ENCODE assay signal across 19 cellular contexts in the genomic region with DNA sequence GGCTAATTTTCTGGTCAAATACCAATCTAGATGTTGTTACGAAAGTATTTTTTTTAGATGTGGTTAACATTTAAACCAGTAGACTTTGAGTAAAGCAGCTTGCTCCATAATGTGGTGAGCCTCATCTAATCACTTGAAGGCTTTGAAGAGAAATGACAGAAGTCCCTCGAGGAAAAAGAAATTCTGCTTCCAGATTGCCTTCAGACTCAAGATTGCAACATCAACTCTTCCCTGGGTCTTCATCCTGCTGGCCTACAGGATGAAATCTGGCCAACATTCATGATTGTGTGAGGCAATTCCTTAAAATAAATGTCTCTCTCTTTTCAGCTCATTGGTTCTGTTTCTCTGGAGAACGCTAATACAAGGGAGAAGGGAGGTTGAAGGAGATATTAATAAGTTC. TPM values are rescaled to one million over a fixed set of nuclear protein-coding genes. Genes with fewer than 3 reads are reported as not detected.
DNase-seq lines count a peak whose midpoint lies in the region; ATAC-seq and TF ChIP-seq lines count a peak whose summit lies in the region.
"Had no signal": no experiment of that assay in that cellular context is flagged by ENCODE, and none has a peak within 500 bp of the region (broad histone marks: within the 10 kb centered on the region; RNA-seq: fewer than 3 reads in every experiment).

No MANE protein-coding gene starts in this region.

- no peaks in the 10 kb centered on the region for H3K9me3 ChIP-seq in tibial artery
- H3K9me3 ChIP-seq: suprapubic skin had no signal

- ATAC-seq in omental fat pad (ENCODE audit: low FRiP score) (peak; percentile 42), HG02759 (IDR thresholded peaks at IDR 0.05; ENCODE audit: unreplicated experiment) (no peak), HG02610 (IDR thresholded peaks at IDR 0.05; ENCODE audit: unreplicated experiment) (no peak), GM18907 (IDR thresholded peaks at IDR 0.05; ENCODE audit: unreplicated experiment) (no peak)
- ATAC-seq: activated T-helper 17 cell treated with anti-CD3 and anti-CD28 coated beads, Interleukin-2, amount 50 U/mL, for 72 hours; natural killer cell treated with Interleukin-12 subunit alpha and Interleukin-12 subunit beta and Interleukin-15 and Interleukin-18, amount 100 ng/mL, for 72 hours had no signal

- H3K27me3 ChIP-seq in tibial artery = no peaks in the 10 kb centered on the region
- H3K27me3 ChIP-seq: suprapubic skin had no signal

- H3K4me1 ChIP-seq in tibial artery = peaks cover 0 to 41% (median 7%) of the 10 kb centered on the region in 4 donors

- H3K4me3 ChIP-seq in fibroblast of pulmonary artery (replicated peaks; ENCODE audit: low read depth, low read length) (no peak overlapping the region), tibial artery (no peak overlapping the region)
- H3K4me3 ChIP-seq: suprapubic skin had no signal

- H3K36me3 ChIP-seq in tibial artery = no peaks in the 10 kb centered on the region
- H3K36me3 ChIP-seq: suprapubic skin had no signal

- intact Hi-C loops in tibial artery (cut with DNase I; ENCODE audit: low total_unique reads) = no loop called here

- no peak overlapping the region for H3K27ac ChIP-seq in tibial artery
- H3K27ac ChIP-seq: suprapubic skin had no signal

- DNase-seq in AG20443 (ENCODE audit: low spot score) (peak; percentile 45), MV-4-11 (lab: John Stamatoyannopoulos, UW) (peak; percentile 82), fibroblast of pulmonary artery (ENCODE audit: low read depth) (peak; percentile 83), omental fat pad (ENCODE audit: low spot score) (no peak), tibial artery (no peak)
- DNase-seq: CD8-positive, alpha-beta memory T cell; central memory CD4-positive, alpha-beta T cell; DMS79 treated with DMSO at 0.1 percent for 48 hours; hypothalamus; NCI-H1092 treated with DMSO at 0.1 percent for 48 hours; NCI-H524; stimulated activated CD4-positive, alpha-beta T cell treated with anti-CD3 and anti-CD28 coated beads, Interleukin-12 subunit alpha, Interleukin-12 subunit beta, amount 100 ng/mL, for 4 hours; stimulated activated CD8-positive, alpha-beta memory T cell treated with anti-CD3 and anti-CD28 coated beads, Interleukin-4, amount 100 ng/mL, for 48 hours had no signal

- TF ChIP-seq CTCF in fibroblast of pulmonary artery (IDR thresholded peaks at IDR 0.05; ENCODE audit: low read length, missing control alignments) (no peak), omental fat pad (IDR thresholded peaks at IDR 0.05) (no peak), tibial artery (IDR thresholded peaks at IDR 0.05) (no peak)

RNA-seq across cellular contexts. Expression of a gene that starts 32.5 kb away (rescaled TPM):
- 1 to 10 TPM; 1.9 to 8.0 (median 3.9) TPM for total RNA-seq in omental fat pad

Comparison
In these comparisons a context has a peak if more than half of its experiments do, and no peak if none do; other contexts are left out.
1. DNase-seq: peak in AG20443 (single experiment), MV-4-11 (single experiment) and fibroblast of pulmonary artery (single experiment); none in omental fat pad (single experiment) and tibial artery (0 of 2).